8 cellular contexts compared by ENCODE assay signal in the genomic region with DNA sequence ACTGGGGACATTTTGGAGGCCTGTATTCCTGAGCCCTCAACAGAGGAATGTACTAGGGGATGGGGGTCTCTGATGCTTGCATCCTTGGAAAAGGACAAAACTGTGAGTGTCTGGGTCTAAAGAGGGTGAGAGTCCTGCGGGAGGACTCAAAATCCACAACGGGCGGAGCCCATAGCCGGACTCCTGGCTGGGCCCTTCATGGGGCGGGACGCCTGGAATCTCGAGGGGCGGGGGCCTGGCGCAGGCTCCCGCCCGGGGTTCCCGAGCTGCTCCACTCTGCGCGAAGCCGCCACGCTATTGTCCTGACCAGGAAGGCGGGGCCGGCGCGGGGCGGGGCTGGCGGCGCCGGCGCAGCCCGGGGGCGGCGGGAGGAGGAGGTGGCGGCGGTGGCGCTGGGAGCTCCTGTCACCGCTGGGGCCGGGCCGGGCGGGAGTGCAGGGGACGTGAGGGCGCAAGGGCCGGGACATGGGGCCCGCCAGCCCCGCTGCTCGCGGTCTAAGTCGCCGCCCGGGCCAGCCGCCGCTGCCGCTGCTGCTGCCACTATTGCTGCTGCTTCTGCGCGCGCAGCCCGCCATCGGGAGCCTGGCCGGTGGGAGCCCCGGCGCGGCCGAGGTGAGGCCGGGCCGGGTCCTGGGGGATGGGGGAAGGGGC. TPM values are rescaled to one million over a fixed set of nuclear protein-coding genes. Genes with fewer than 3 reads are reported as not detected.
DNase-seq lines count a peak whose midpoint lies in the region; ATAC-seq, FAIRE-seq and TF ChIP-seq lines count a peak whose summit lies in the region.

A gene (plus strand): TSS at position 403 of the 651 bp plus-strand sequence. CDS start 63 bp downstream, at position 466.

- DNase-seq in G401 (ENCODE audit: low spot score): peak; percentile 76
- DNase-seq in MG63: peak; percentile 69
- DNase-seq in UCSD-AML1 (lab: John Stamatoyannopoulos, UW; ENCODE audit: unreplicated experiment): peak; percentile 36
- DNase-seq in brain microvascular endothelial cell: peak; percentile 16
- peak; percentile 47 to 72 for DNase-seq in stimulated activated CD4-positive, alpha-beta T cell treated with anti-CD3 and anti-CD28 coated beads, Interleukin-12 subunit alpha, Interleukin-12 subunit beta, amount 100 ng/mL, for 24 hours (ENCODE audit: low read depth in 2 of 2)
- no peak for DNase-seq in GM19239 (ENCODE audit: insufficient read length, low spot score)

- H3K36me3 ChIP-seq in MG63 (no peaks in the 10 kb centered on the region), brain microvascular endothelial cell (replicated peaks) (no peaks in the 10 kb centered on the region)

- in situ Hi-C loops in G401 (cut with HindIII; ENCODE audit: low sequenced_read_pairs) (no loop called here), brain microvascular endothelial cell (cut with HindIII; ENCODE audit: low pct_ligation_motif_present, low sequenced_read_pairs) (no loop called here)

- no peak within 1 kb of the TSS for H3K27ac ChIP-seq in brain microvascular endothelial cell

- TF ChIP-seq CTCF in brain microvascular endothelial cell (IDR thresholded peaks at IDR 0.05; ENCODE audit: low read depth, low read length, missing control alignments): no peak

- FAIRE-seq in GM19239 (lab: Jason Lieb, UNC): no peak

- H3K9me3 ChIP-seq in MG63: no peaks in the 10 kb centered on the region
- H3K9me3 ChIP-seq in iPS-18c (ENCODE audit: control insufficient read depth, insufficient read depth, low read length): peaks cover 2% of the 10 kb centered on the region

- peak within 1 kb of the TSS; percentile 43 for H3K4me3 ChIP-seq in MG63
- H3K4me3 ChIP-seq in brain microvascular endothelial cell (ENCODE audit: low read depth, low read length): peak within 1 kb of the TSS; percentile 34
- peak within 1 kb of the TSS; percentile 71 for H3K4me3 ChIP-seq in iPS-18c (ENCODE audit: insufficient read depth, low read depth, low read length)

- H3K27me3 ChIP-seq in MG63 (peaks cover 14% of the 10 kb centered on the region), brain microvascular endothelial cell (replicated peaks) (peaks cover 5% of the 10 kb centered on the region)

- no peak for ATAC-seq in HG03457 (IDR thresholded peaks at IDR 0.05; ENCODE audit: unreplicated experiment)

RNA-seq across cellular contexts. Expression of the gene that starts here (rescaled TPM):
- total RNA-seq in G401 (2014; rRNA removed; shearing (Covaris generic)): 121 and 133 TPM in 2 replicates
- 19.1 and 32.5 TPM in 2 replicates for total RNA-seq in MG63 (2014; rRNA removed; shearing (Covaris generic); ENCODE audit: low replicate concordance)
